Comparison of ENCODE assay signal across 23 cellular contexts in genomic region chr14:97166497-97166896, GRCh38.
DNase-seq lines count a peak whose midpoint lies in the region; ATAC-seq and TF ChIP-seq lines count a peak whose summit lies in the region.
"Had no signal": no experiment of that assay in that cellular context is flagged by ENCODE, and none has a peak within 500 bp of the region (broad histone marks: within the 10 kb centered on the region; RNA-seq: fewer than 3 reads in every experiment).

No MANE protein-coding gene starts in this region.

- H3K4me3 ChIP-seq in HEK293 (ENCODE audit: low read depth, low read length), result no peak overlapping the region
- H3K4me3 ChIP-seq: BLaER1, Peyer's patch had no signal

- H3K27ac Mint-ChIP-seq in central memory CD8-positive, alpha-beta T cell (ENCODE audit: low read depth), result no peak overlapping the region
- H3K27ac Mint-ChIP-seq: CD4-positive, alpha-beta T cell had no signal

- no peaks in the 10 kb centered on the region for H3K4me1 Mint-ChIP-seq in central memory CD8-positive, alpha-beta T cell

- TF ChIP-seq CTCF in HEK293 (tag by site-specific recombination; IDR thresholded peaks at IDR 0.05), result no peak

- H3K9me3 Mint-ChIP-seq in central memory CD8-positive, alpha-beta T cell, result no peaks in the 10 kb centered on the region
- H3K9me3 Mint-ChIP-seq: CD4-positive, alpha-beta T cell had no signal

- H3K9me3 ChIP-seq in HEK293 (ENCODE audit: control insufficient read depth, insufficient read depth, low read depth, low read length), result no peaks in the 10 kb centered on the region
- H3K9me3 ChIP-seq: BLaER1, Peyer's patch had no signal

- H3K36me3 Mint-ChIP-seq in central memory CD8-positive, alpha-beta T cell (ENCODE audit: insufficient read depth), result no peaks in the 10 kb centered on the region

- no peak overlapping the region for H3K4me3 Mint-ChIP-seq in central memory CD8-positive, alpha-beta T cell
- H3K4me3 Mint-ChIP-seq: CD4-positive, alpha-beta T cell had no signal

- ATAC-seq in central memory CD8-positive, alpha-beta T cell (replicated peaks; ENCODE audit: extremely low read depth, poor library complexity, severe bottlenecking), result peak; percentile 24
- no peak for ATAC-seq in GM21528 (IDR thresholded peaks at IDR 0.05; ENCODE audit: low FRiP score, unreplicated experiment)
- ATAC-seq in GM18868 (IDR thresholded peaks at IDR 0.05; ENCODE audit: unreplicated experiment), result no peak
- ATAC-seq: Right ventricle myocardium inferior had no signal

- no peak overlapping the region for H3K27ac ChIP-seq in HEK293 (ENCODE audit: extremely low read depth, low read depth, low read length)
- no peak overlapping the region for H3K27ac ChIP-seq in substantia nigra (ENCODE audit: low read depth, low read length, poor library complexity, severe bottlenecking)
- H3K27ac ChIP-seq: BLaER1, HL-60, Peyer's patch had no signal

- no peaks in the 10 kb centered on the region for H3K36me3 ChIP-seq in HEK293 (ENCODE audit: control insufficient read depth in 2 of 2, insufficient read depth in 1 of 2, low read length in 2 of 2)
- H3K36me3 ChIP-seq: BLaER1, Peyer's patch had no signal

- DNase-seq in Daoy (ENCODE audit: low read depth) (peak; percentile 72), NCI-H82 (lab: John Stamatoyannopoulos, UW) (peak; percentile 85), NCI-H2029 treated with DMSO at 0.1 percent for 48 hours (lab: John Stamatoyannopoulos, UW) (no peak), substantia nigra (lab: John Stamatoyannopoulos, UW) (no peak)
- no peak for DNase-seq in central memory CD8-positive, alpha-beta T cell (ENCODE audit: low spot score in 2 of 2)
- DNase-seq: CD4-positive, alpha-beta T cell; COR-L47; DMS79; H7; KG1; NCI-H1105; NCI-H146; NCI-H2029; NCI-H2171; NCI-H345; NCI-H524; Peyer's patch had no signal

- no peaks in the 10 kb centered on the region for H3K4me1 ChIP-seq in HEK293 (ENCODE audit: control insufficient read depth, insufficient read depth, low read length)
- H3K4me1 ChIP-seq: Peyer's patch had no signal

- peaks cover 9% of the 10 kb centered on the region for H3K27me3 Mint-ChIP-seq in central memory CD8-positive, alpha-beta T cell
- H3K27me3 Mint-ChIP-seq: CD4-positive, alpha-beta T cell had no signal

- POLR2A ChIA-PET in HEK293 (lab: Yijun Ruan, JAX), result no interaction called here

- CTCF ChIA-PET in HEK293 (lab: Yijun Ruan, JAX), result no interaction called here

TF ChIP-seq in HEK293, 187 proteins besides CTCF, POLR2A, EP300 and RAD21:
- TF ChIP-seq ZNF654 (tag by site-specific recombination; IDR thresholded peaks at IDR 0.05; ENCODE audit: low read depth), result peak; percentile 3; the same call in 1 of the 2 replicates
- no peak for TF ChIP-seq ZNF768 (tag by site-specific recombination; IDR thresholded peaks at IDR 0.05)
- TF ChIP-seq SP2 (tag by site-specific recombination; IDR thresholded peaks at IDR 0.05), result no peak
- no peak for TF ChIP-seq ZNF660 (tag by site-specific recombination; IDR thresholded peaks at IDR 0.05)
- no peak for TF ChIP-seq ZNF830 (tag by site-specific recombination; IDR thresholded peaks at IDR 0.05; ENCODE audit: low read depth)
- TF ChIP-seq ZNF184 (tag by site-specific recombination; IDR thresholded peaks at IDR 0.05), result 0 out of 2 replicates have a peak, but pooled peaks have one; percentile 45
TF ChIP-seq in HEK293: peak in this region for 2.

Comparison
In these comparisons a context has a peak if more than half of its experiments do, and no peak if none do; other contexts are left out.
1. DNase-seq: peak in Daoy (single experiment) and NCI-H82 (single experiment); none in central memory CD8-positive, alpha-beta T cell (0 of 2), NCI-H2029 treated with DMSO at 0.1 percent for 48 hours (single experiment) and substantia nigra (0 of 49).